ENCODE assay signal across 8 cellular contexts in the genomic region with DNA sequence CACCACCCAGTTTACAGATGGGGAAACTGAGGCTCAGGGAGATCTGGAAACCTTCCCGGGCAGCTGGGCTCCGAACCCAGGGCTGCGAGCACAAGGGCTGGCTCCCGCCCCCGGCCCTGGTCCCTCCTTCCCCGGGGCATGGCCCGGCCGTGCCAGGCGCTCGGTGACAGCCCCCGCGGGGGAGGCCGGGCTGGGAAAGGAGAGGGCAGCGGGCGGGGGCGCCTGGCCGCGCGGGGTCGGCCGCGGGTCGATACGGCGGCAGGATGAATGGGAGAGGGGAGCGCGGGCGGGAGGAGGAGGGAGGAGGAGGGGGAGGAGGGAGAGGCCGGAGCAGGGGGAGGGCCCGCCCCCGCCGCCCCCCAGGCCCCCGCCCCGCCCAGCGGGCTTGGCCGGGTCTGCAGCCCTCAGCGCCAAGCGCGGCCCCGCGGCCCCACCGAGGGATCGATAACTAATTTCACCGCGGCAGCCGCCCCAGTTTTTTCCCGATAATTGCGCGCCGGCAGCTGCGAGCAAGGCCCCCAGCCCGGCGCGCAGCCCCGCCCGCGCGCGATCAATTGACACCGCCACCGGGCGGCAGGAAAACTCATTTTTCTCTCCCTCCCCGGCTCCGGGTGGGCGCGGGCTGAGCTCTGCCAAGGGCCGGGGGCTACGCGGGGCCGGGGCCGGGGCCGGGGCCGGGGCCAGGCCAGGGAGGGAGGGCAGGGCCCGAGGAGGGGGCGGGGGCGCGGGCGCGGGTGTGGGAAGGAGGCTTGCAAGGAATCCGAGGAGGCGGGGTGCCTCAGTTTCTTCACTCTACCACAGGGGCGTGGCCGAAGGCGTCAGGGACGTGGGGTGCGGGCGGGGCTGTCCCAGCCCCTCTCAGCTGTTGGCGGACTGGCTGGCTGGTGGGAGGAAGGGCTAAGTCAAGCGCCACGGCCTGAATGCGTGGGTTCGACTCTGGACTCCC. TPM values are rescaled to one million over a fixed set of nuclear protein-coding genes. Genes with fewer than 3 reads are reported as not detected.
DNase-seq lines count a peak whose midpoint lies in the region; ATAC-seq and TF ChIP-seq lines count a peak whose summit lies in the region.

No MANE protein-coding gene starts in this region.

- H3K9me3 Mint-ChIP-seq in activated naive CD4-positive, alpha-beta T cell treated with anti-CD3 and anti-CD28 coated beads, Interleukin-2, amount 50 U/mL, for 72 hours, result peaks cover 0 to 5% of the 10 kb centered on the region in 2 donors

- intact Hi-C loops in left ventricle myocardium inferior (cut with micrococcal nuclease), result no loop called here

- peaks cover 3% of the 10 kb centered on the region for H3K9me3 ChIP-seq in left ventricle myocardium inferior (replicated peaks)

- peak overlapping the region; percentile 74 for H3K27ac ChIP-seq in left ventricle myocardium inferior (replicated peaks)

- peaks cover 41% of the 10 kb centered on the region for H3K4me1 ChIP-seq in left ventricle myocardium inferior

- no peaks in the 10 kb centered on the region for H3K36me3 ChIP-seq in left ventricle myocardium inferior

- H3K36me3 Mint-ChIP-seq in activated naive CD4-positive, alpha-beta T cell treated with anti-CD3 and anti-CD28 coated beads, Interleukin-2, amount 50 U/mL, for 72 hours, result peaks cover 0 to 4% of the 10 kb centered on the region in 2 donors

- peak overlapping the region; percentile 70 for H3K4me3 ChIP-seq in left ventricle myocardium inferior

- peak; percentile 39 to 46 for ATAC-seq in activated naive CD4-positive, alpha-beta T cell treated with anti-CD3 and anti-CD28 coated beads, Interleukin-2, amount 50 U/mL, for 72 hours
- no peak for ATAC-seq in GM18498 (IDR thresholded peaks at IDR 0.05; ENCODE audit: unreplicated experiment)
- ATAC-seq in GM18909 (IDR thresholded peaks at IDR 0.05; ENCODE audit: poor library complexity, unreplicated experiment), result no peak

- TF ChIP-seq CTCF in left ventricle myocardium inferior (IDR thresholded peaks at IDR 0.05; ENCODE audit: borderline replicate concordance), result peak; percentile 7

- H3K27me3 ChIP-seq in left ventricle myocardium inferior (ENCODE audit: low read depth), result peaks cover 10% of the 10 kb centered on the region

- peak; percentile 26 for DNase-seq in stimulated activated CD4-positive, alpha-beta T cell treated with anti-CD3 and anti-CD28 coated beads, Interleukin-4, amount 100 ng/mL, for 1 hour
- DNase-seq in stimulated activated CD4-positive, alpha-beta T cell treated with anti-CD3 and anti-CD28 coated beads, Interleukin-12 subunit alpha, Interleukin-12 subunit beta, amount 100 ng/mL, for 4 hours, result no peak
- DNase-seq in activated naive CD4-positive, alpha-beta T cell treated with anti-CD3 and anti-CD28 coated beads, Interleukin-2, amount 50 U/mL, for 72 hours (ENCODE audit: low spot score in 2 of 2), result no peak
- DNase-seq in left ventricle myocardium inferior, result peak; percentile 55
- peak; percentile 40 for DNase-seq in pons (ENCODE audit: low spot score)
- no peak for DNase-seq in NCI-H187 (lab: John Stamatoyannopoulos, UW)

- H3K27ac Mint-ChIP-seq in activated naive CD4-positive, alpha-beta T cell treated with anti-CD3 and anti-CD28 coated beads, Interleukin-2, amount 50 U/mL, for 72 hours, result no peak overlapping the region

RNA-seq across cellular contexts. Expression of a gene that starts 52.1 kb away (rescaled TPM):
- under 1 TPM in 1 of 2 donors, not detected in 1; 0.41 TPM for total RNA-seq in activated naive CD4-positive, alpha-beta T cell treated with anti-CD3 and anti-CD28 coated beads, Interleukin-2, amount 50 U/mL, for 72 hours
- total RNA-seq in left ventricle myocardium inferior, result not detected

RNA-seq across cellular contexts. Expression of a gene that starts 57.1 kb away (rescaled TPM):
- total RNA-seq in activated naive CD4-positive, alpha-beta T cell treated with anti-CD3 and anti-CD28 coated beads, Interleukin-2, amount 50 U/mL, for 72 hours, result 10 to 100 TPM; 47.5 to 56.4 TPM
- 63.4 TPM for total RNA-seq in left ventricle myocardium inferior

Comparison
In these comparisons a context has a peak if more than half of its experiments do, and no peak if none do; other contexts are left out.
1. DNase-seq: peak in stimulated activated CD4-positive, alpha-beta T cell treated with anti-CD3 and anti-CD28 coated beads, Interleukin-4, amount 100 ng/mL, for 1 hour (single experiment), left ventricle myocardium inferior (single experiment) and pons (single experiment); none in stimulated activated CD4-positive, alpha-beta T cell treated with anti-CD3 and anti-CD28 coated beads, Interleukin-12 subunit alpha, Interleukin-12 subunit beta, amount 100 ng/mL, for 4 hours (single experiment), activated naive CD4-positive, alpha-beta T cell treated with anti-CD3 and anti-CD28 coated beads, Interleukin-2, amount 50 U/mL, for 72 hours (0 of 2) and NCI-H187 (0 of 2).
2. ATAC-seq: peak in activated naive CD4-positive, alpha-beta T cell treated with anti-CD3 and anti-CD28 coated beads, Interleukin-2, amount 50 U/mL, for 72 hours (2 of 2); none in GM18498 (single experiment) and GM18909 (single experiment).